25 cellular contexts compared by ENCODE assay signal in the genomic region with DNA sequence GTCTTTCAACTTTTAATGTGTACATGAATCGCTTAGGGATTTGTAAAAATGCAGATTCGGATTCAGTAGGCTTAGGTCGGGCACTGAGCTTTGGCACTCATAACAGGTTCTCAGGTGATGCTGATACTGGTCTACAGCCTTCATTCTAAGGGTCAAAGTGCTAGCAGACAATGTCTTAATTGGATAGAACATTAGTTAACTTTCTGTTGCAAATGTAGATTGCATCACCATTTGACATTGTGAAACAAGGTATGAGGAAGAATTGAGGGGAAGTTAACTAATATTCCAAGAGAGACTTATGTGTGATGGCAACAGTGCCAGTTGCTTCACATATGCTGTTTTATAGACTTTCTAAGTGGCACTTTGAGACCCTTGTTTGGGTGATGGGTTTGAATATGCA.
DNase-seq lines count a peak whose midpoint lies in the region; ATAC-seq, FAIRE-seq and TF ChIP-seq lines count a peak whose summit lies in the region.
"Had no signal": no experiment of that assay in that cellular context is flagged by ENCODE, and none has a peak within 500 bp of the region (broad histone marks: within the 10 kb centered on the region; RNA-seq: fewer than 3 reads in every experiment).

No MANE protein-coding gene starts in this region.

- H2AFZ ChIP-seq in K562 (ENCODE audit: low read depth, low read length) (no peak overlapping the region), HepG2 (ENCODE audit: low read length) (no peak overlapping the region)

- H3K4me1 Mint-ChIP-seq in activated T-cell treated with anti-CD3 and anti-CD28 coated beads, Interleukin-2, amount 50 U/mL, for 72 hours (ENCODE audit: low read depth) = no peaks in the 10 kb centered on the region

- TF ChIP-seq RAD21 in K562 (CRISPR knock-in tag; conservative IDR thresholded peaks at IDR 0.05 in 1 of 2, IDR thresholded peaks at IDR 0.05 in 1 of 2) (no peak), HepG2 (CRISPR knock-in tag; IDR thresholded peaks at IDR 0.05) (no peak)

- no peak for TF ChIP-seq CTCF in AG10803 (conservative IDR thresholded peaks at IDR 0.05; ENCODE audit: low read length)
- no peak for TF ChIP-seq CTCF in K562 (IDR thresholded peaks at IDR 0.05 in 2 of 3, conservative IDR thresholded peaks at IDR 0.05 in 1 of 3; ENCODE audit: insufficient read depth in 2 of 3, low read depth in 1 of 3, low read length in 3 of 3)
- TF ChIP-seq CTCF in HepG2 (CRISPR knock-in tag; IDR thresholded peaks at IDR 0.05) = no peak

- no peak overlapping the region for H3K4me3 ChIP-seq in AG10803 (ENCODE audit: low read length)
- H3K4me3 ChIP-seq in K562 = no peak overlapping the region
- no peak overlapping the region for H3K4me3 ChIP-seq in HepG2 (replicated peaks in 1 of 3; ENCODE audit: insufficient read depth in 1 of 3, low read depth in 2 of 3, low read length in 3 of 3)
- H3K4me3 ChIP-seq: adrenal gland, HAP-1, mucosa of descending colon, SJSA1 had no signal

- no peak overlapping the region for H3K4me2 ChIP-seq in K562 (ENCODE audit: insufficient read depth, low read length)
- H3K4me2 ChIP-seq in HepG2 (ENCODE audit: low read depth, low read length) = no peak overlapping the region

- in situ Hi-C loops in K562 (cut with MboI) = no loop called here
- in situ Hi-C loops in HepG2 (cut with HindIII; ENCODE audit: extremely low pct_ligation_motif_present, low pct_unique_long_range_greater_than_20kb) = no loop called here

- H3K9ac ChIP-seq in K562 (ENCODE audit: insufficient read depth in 1 of 2, low read depth in 2 of 2, low read length in 2 of 2) (no peak overlapping the region), HepG2 (ENCODE audit: insufficient read depth, low read depth, low read length) (no peak overlapping the region)

- no peak overlapping the region for H3K27ac ChIP-seq in K562 (ENCODE audit: extremely low read depth, low read depth, low read length)
- no peak overlapping the region for H3K27ac ChIP-seq in HepG2 (ENCODE audit: extremely low read length, insufficient read depth, low read length)
- H3K27ac ChIP-seq: adrenal gland, SJSA1, WERI-Rb-1 had no signal

- TF ChIP-seq POLR2A in K562 (conservative IDR thresholded peaks at IDR 0.05) = no peak
- no peak for TF ChIP-seq POLR2A in HepG2 (IDR thresholded peaks at IDR 0.05; ENCODE audit: insufficient read depth in 1 of 2, low read depth in 2 of 2, low read length in 2 of 2)

- H3K4me3 Mint-ChIP-seq in activated T-cell treated with anti-CD3 and anti-CD28 coated beads, Interleukin-2, amount 50 U/mL, for 72 hours = no peak overlapping the region
- H3K4me3 Mint-ChIP-seq: neural crest cell; stimulated activated naive CD8-positive, alpha-beta T cell treated with anti-CD3 and anti-CD28 coated beads, Interleukin-15, Interleukin-2, amounts not matched to agents 100 ng/mL and 50 ng/mL, for 24 hours had no signal

- intact Hi-C loops in K562 (cut with micrococcal nuclease) (no loop called here), HepG2 (cut with micrococcal nuclease; ENCODE audit: unreplicated experiment) (no loop called here)

- CTCF ChIA-PET in K562 (lab: Yijun Ruan, JAX; ENCODE audit: low intra/inter-chr PET ratio) = no interaction called here
- CTCF ChIA-PET in HepG2 (lab: Yijun Ruan, JAX; ENCODE audit: low intra/inter-chr PET ratio, low total read pairs) = no interaction called here

- H3K9me1 ChIP-seq in K562 (ENCODE audit: control insufficient read depth, insufficient read depth, low read length) = no peaks in the 10 kb centered on the region

- H4K20me1 ChIP-seq in K562 (replicated peaks; ENCODE audit: control insufficient read depth, insufficient read depth, low read length) = no peaks in the 10 kb centered on the region
- H4K20me1 ChIP-seq in HepG2 (ENCODE audit: insufficient read depth, low read length) = no peaks in the 10 kb centered on the region

- no peaks in the 10 kb centered on the region for H3K27me3 Mint-ChIP-seq in activated T-cell treated with anti-CD3 and anti-CD28 coated beads, Interleukin-2, amount 50 U/mL, for 72 hours (ENCODE audit: low read depth)
- H3K27me3 Mint-ChIP-seq: progenitor cell of endocrine pancreas; stimulated activated naive CD8-positive, alpha-beta T cell treated with anti-CD3 and anti-CD28 coated beads, Interleukin-15, Interleukin-2, amounts not matched to agents 100 ng/mL and 50 ng/mL, for 24 hours had no signal

- no peak for ATAC-seq in K562
- no peak for ATAC-seq in HepG2
- no peak for ATAC-seq in activated T-cell treated with anti-CD3 and anti-CD28 coated beads, Interleukin-2, amount 50 U/mL, for 72 hours (replicated peaks in 1 of 2)
- no peak for ATAC-seq in HG03439 (IDR thresholded peaks at IDR 0.05; ENCODE audit: unreplicated experiment)
- ATAC-seq: mucosa of descending colon had no signal

- H3K27ac Mint-ChIP-seq in activated T-cell treated with anti-CD3 and anti-CD28 coated beads, Interleukin-2, amount 50 U/mL, for 72 hours = no peak overlapping the region
- H3K27ac Mint-ChIP-seq: progenitor cell of endocrine pancreas; stimulated activated naive CD8-positive, alpha-beta T cell treated with anti-CD3 and anti-CD28 coated beads, Interleukin-15, Interleukin-2, amounts not matched to agents 100 ng/mL and 50 ng/mL, for 24 hours had no signal

- H3K36me3 ChIP-seq in K562 (ENCODE audit: control insufficient read depth, insufficient read depth, low read length) (no peaks in the 10 kb centered on the region), HepG2 (replicated peaks in 1 of 2; ENCODE audit: control insufficient read depth in 1 of 2, insufficient read depth in 2 of 2, low read length in 2 of 2) (no peaks in the 10 kb centered on the region)
- H3K36me3 ChIP-seq: adrenal gland, HAP-1, SJSA1, WERI-Rb-1 had no signal

- WGBS in K562 (ENCODE audit: insufficient coverage, low coverage, missing lambda C conversion rate) = 0% methylated on average over 3 of the region's 3 CpGs
- WGBS in HepG2 (ENCODE audit: low lambda C conversion rate) = 10% methylated on average over 3 of the region's 3 CpGs

- H3K9me3 Mint-ChIP-seq in activated T-cell treated with anti-CD3 and anti-CD28 coated beads, Interleukin-2, amount 50 U/mL, for 72 hours = peaks cover 2 to 5% of the 10 kb centered on the region in 2 donors
- H3K9me3 Mint-ChIP-seq: neural crest cell; stimulated activated naive CD8-positive, alpha-beta T cell treated with anti-CD3 and anti-CD28 coated beads, Interleukin-15, Interleukin-2, amounts not matched to agents 100 ng/mL and 50 ng/mL, for 24 hours had no signal

- FAIRE-seq in K562 (lab: Jason Lieb, UNC) (no peak), HepG2 (lab: Jason Lieb, UNC) (no peak)

- no TSS peak for BruUV-seq in K562 (replicated peaks; lab: Mats Ljungman, UMichigan)
- BruUV-seq in HepG2 (replicated peaks; lab: Mats Ljungman, UMichigan) = no TSS peak

- DNase-seq in AG10803 (ENCODE audit: low read depth) = peak; percentile 23
- peak; percentile 66 to 91 for DNase-seq in NOMO-1 (lab: John Stamatoyannopoulos, UW; ENCODE audit: unreplicated experiment in 2 of 2)
- no peak for DNase-seq in K562 (ENCODE audit: extremely low read depth in 1 of 4, low spot score in 3 of 4)
- DNase-seq in HepG2 (ENCODE audit: low spot score) = peak; percentile 6
- no peak for DNase-seq in cortex of kidney (lab: John Stamatoyannopoulos, UW)
- DNase-seq in activated T-cell treated with anti-CD3 and anti-CD28 coated beads, Interleukin-2, amount 50 U/mL, for 72 hours = no peak
- no peak for DNase-seq in activated CD8-positive, alpha-beta memory T cell treated with anti-CD3 and anti-CD28 coated beads, Interleukin-2, amount 50 U/mL, for 4 hours
- DNase-seq: 8988T; activated CD4-positive, alpha-beta T cell treated with anti-CD3 and anti-CD28 coated beads, Interleukin-2, amount 50 U/mL, for 4 hours; activated gamma-delta T cell; adrenal gland; Calu3; left cardiac atrium; mucosa of descending colon; NCI-H187; NCI-H2227 treated with DMSO at 0.1 percent for 48 hours; NCI-H748 treated with DMSO at 0.1 percent for 48 hours; T-helper 2 cell; WERI-Rb-1 had no signal

- H3K9me3 ChIP-seq in K562 (replicated peaks; ENCODE audit: control insufficient read depth, insufficient read depth, low read depth, low read length) (no peaks in the 10 kb centered on the region), HepG2 (ENCODE audit: low read length) (no peaks in the 10 kb centered on the region)
- H3K9me3 ChIP-seq: adrenal gland, HAP-1, mucosa of descending colon, SJSA1 had no signal

- H3K79me2 ChIP-seq in K562 (ENCODE audit: control insufficient read depth, insufficient read depth, low read length) = no peaks in the 10 kb centered on the region
- no peaks in the 10 kb centered on the region for H3K79me2 ChIP-seq in HepG2 (ENCODE audit: insufficient read depth, low read length)

- H3K4me1 ChIP-seq in K562 (replicated peaks in 1 of 2; ENCODE audit: control insufficient read depth in 2 of 2, insufficient read depth in 2 of 2, low read length in 2 of 2) = no peaks in the 10 kb centered on the region
- H3K4me1 ChIP-seq in HepG2 (ENCODE audit: insufficient read depth, low read length) = peaks cover 8% of the 10 kb centered on the region; the same call in 1 of the 2 replicates
- H3K4me1 ChIP-seq: SJSA1 had no signal

- H3K36me3 Mint-ChIP-seq in activated T-cell treated with anti-CD3 and anti-CD28 coated beads, Interleukin-2, amount 50 U/mL, for 72 hours (ENCODE audit: insufficient read depth in 2 of 2) = no peaks in the 10 kb centered on the region

- POLR2A ChIA-PET in K562 (lab: Yijun Ruan, JAX) (no interaction called here), HepG2 (lab: Yijun Ruan, JAX) (no interaction called here)

- no peaks in the 10 kb centered on the region for H3K27me3 ChIP-seq in K562 (ENCODE audit: control insufficient read depth in 2 of 2, insufficient read depth in 2 of 2, low read length in 2 of 2)
- no peaks in the 10 kb centered on the region for H3K27me3 ChIP-seq in HepG2 (ENCODE audit: control insufficient read depth in 1 of 2, insufficient read depth in 2 of 2, low read length in 2 of 2)
- H3K27me3 ChIP-seq: adrenal gland had no signal

- TF ChIP-seq EP300 in K562 (IDR thresholded peaks at IDR 0.05; ENCODE audit: low read length) = no peak
- TF ChIP-seq EP300 in HepG2 (IDR thresholded peaks at IDR 0.05; ENCODE audit: low read depth in 2 of 2, low read length in 2 of 2) = no peak
- TF ChIP-seq EP300 in HepG2 (CRISPR knock-in tag; IDR thresholded peaks at IDR 0.05; ENCODE audit: borderline replicate concordance) = no peak

TF ChIP-seq in K562, 482 proteins besides CTCF, POLR2A, EP300 and RAD21:
- TF ChIP-seq ZNF785 (CRISPR knock-in tag; IDR thresholded peaks at IDR 0.05) (no peak), DDX20 (tag; IDR thresholded peaks at IDR 0.05; ENCODE audit: low read depth) (no peak), CEBPG (CRISPR knock-in tag; IDR thresholded peaks at IDR 0.05) (no peak), CEBPG (tag; conservative IDR thresholded peaks at IDR 0.05 in 1 of 2, IDR thresholded peaks at IDR 0.05 in 1 of 2) (0 out of 4 replicates have a peak, but pooled peaks have one; percentile 13 to 27)
TF ChIP-seq in K562: peak in this region for 1.

TF ChIP-seq in HepG2, 621 proteins besides CTCF, POLR2A, EP300 and RAD21 (continues in another document):
- no peak for TF ChIP-seq EEA1 (CRISPR knock-in tag; IDR thresholded peaks at IDR 0.05; ENCODE audit: borderline replicate concordance)

Comparison
In these comparisons a context has a peak if more than half of its experiments do, and no peak if none do; other contexts are left out.
1. DNase-seq: peak in AG10803 (single experiment), NOMO-1 (2 of 2) and HepG2 (single experiment); none in K562 (0 of 4), cortex of kidney (single experiment), activated T-cell treated with anti-CD3 and anti-CD28 coated beads, Interleukin-2, amount 50 U/mL, for 72 hours (0 of 2) and activated CD8-positive, alpha-beta memory T cell treated with anti-CD3 and anti-CD28 coated beads, Interleukin-2, amount 50 U/mL, for 4 hours (single experiment).